Comparison of ENCODE assay signal across 8 cellular contexts in genomic region chr15:73633991-73634495, GRCh38. TPM values are rescaled to one million over a fixed set of nuclear protein-coding genes. Genes with fewer than 3 reads are reported as not detected.
DNase-seq lines count a peak whose midpoint lies in the region; ATAC-seq and TF ChIP-seq lines count a peak whose summit lies in the region.

No MANE protein-coding gene starts in this region.

- H3K36me3 ChIP-seq in CD4-positive, CD25-positive, alpha-beta regulatory T cell (ENCODE audit: control insufficient read depth, insufficient read depth, low read length), result no peaks in the 10 kb centered on the region
- H3K36me3 ChIP-seq in MM.1S (replicated peaks; ENCODE audit: insufficient read depth, low read length), result no peaks in the 10 kb centered on the region
- no peaks in the 10 kb centered on the region for H3K36me3 ChIP-seq in mucosa of stomach (ENCODE audit: control insufficient read depth, insufficient read depth, low read length)

- H3K4me1 Mint-ChIP-seq in CD4-positive, CD25-positive, alpha-beta regulatory T cell, result peaks cover 28 to 50% (median 42%) of the 10 kb centered on the region in 4 donors

- no peaks in the 10 kb centered on the region for H4K20me1 ChIP-seq in MM.1S (ENCODE audit: insufficient read depth, low read length)

- H3K9ac ChIP-seq in MM.1S (ENCODE audit: low read length) (peak overlapping the region; percentile 55; the same call in 1 of the 2 replicates), mucosa of stomach (ENCODE audit: low read length) (peak overlapping the region; percentile 58)

- H3K4me3 Mint-ChIP-seq in CD4-positive, CD25-positive, alpha-beta regulatory T cell, result peak overlapping the region; percentile 81 to 95 (median 90)

- peak overlapping the region in 2 of 3 donors; percentile 78 to 95 for H3K27ac Mint-ChIP-seq in CD4-positive, CD25-positive, alpha-beta regulatory T cell

- H3K79me2 ChIP-seq in MM.1S (ENCODE audit: low read length), result peaks cover 39% of the 10 kb centered on the region

- peak overlapping the region; percentile 62 for H3K27ac ChIP-seq in CD4-positive, CD25-positive, alpha-beta regulatory T cell (ENCODE audit: insufficient read depth, low read length, poor library complexity, severe bottlenecking)
- no peak overlapping the region for H3K27ac ChIP-seq in MM.1S (ENCODE audit: low read length)

- H3K4me3 ChIP-seq in CD4-positive, CD25-positive, alpha-beta regulatory T cell (ENCODE audit: low read depth, low read length), result peak overlapping the region; percentile 90
- peak overlapping the region; percentile 56 for H3K4me3 ChIP-seq in MM.1S (ENCODE audit: low read length)
- H3K4me3 ChIP-seq in cardiac fibroblast (replicated peaks in 1 of 2; ENCODE audit: low read depth in 2 of 2, low read length in 2 of 2), result peak overlapping the region in 1 of 2 donors; percentile 39
- no peak overlapping the region for H3K4me3 ChIP-seq in mucosa of stomach (ENCODE audit: low read length)

- DNase-seq in CD4-positive, CD25-positive, alpha-beta regulatory T cell, result no peak
- DNase-seq in MM.1S (no peak), cardiac fibroblast (ENCODE audit: low read depth in 2 of 2) (peak; percentile 85 to 96), NCI-H2107 treated with DMSO at 0.1 percent for 48 hours (lab: John Stamatoyannopoulos, UW; ENCODE audit: unreplicated experiment) (no peak), DMS79 (lab: John Stamatoyannopoulos, UW) (no peak)
- no peak for DNase-seq in central memory CD4-positive, alpha-beta T cell

- no peaks in the 10 kb centered on the region for H3K36me3 Mint-ChIP-seq in CD4-positive, CD25-positive, alpha-beta regulatory T cell

- TF ChIP-seq CTCF in MM.1S (IDR thresholded peaks at IDR 0.05; ENCODE audit: low read length) (no peak), cardiac fibroblast (IDR thresholded peaks at IDR 0.05; ENCODE audit: low read depth, low read length) (no peak)

- peak overlapping the region; percentile 78 for H2AFZ ChIP-seq in MM.1S (ENCODE audit: low read length)

- peak overlapping the region; percentile 69 for H3K4me2 ChIP-seq in MM.1S (ENCODE audit: low read depth, low read length)

- no peaks in the 10 kb centered on the region for H3K9me3 ChIP-seq in CD4-positive, CD25-positive, alpha-beta regulatory T cell (ENCODE audit: control insufficient read depth in 2 of 2, low read length in 2 of 2)
- H3K9me3 ChIP-seq in MM.1S (replicated peaks; ENCODE audit: insufficient read depth, low read length) (no peaks in the 10 kb centered on the region), mucosa of stomach (ENCODE audit: control insufficient read depth, low read length) (no peaks in the 10 kb centered on the region)

- H3K27me3 ChIP-seq in CD4-positive, CD25-positive, alpha-beta regulatory T cell (ENCODE audit: control insufficient read depth, insufficient read depth, low read length), result peaks cover 6% of the 10 kb centered on the region
- H3K27me3 ChIP-seq in MM.1S (replicated peaks; ENCODE audit: insufficient read depth, low read length), result no peaks in the 10 kb centered on the region
- no peaks in the 10 kb centered on the region for H3K27me3 ChIP-seq in mucosa of stomach (ENCODE audit: control insufficient read depth, insufficient read depth, low read length)

- ATAC-seq in CD4-positive, CD25-positive, alpha-beta regulatory T cell (ENCODE audit: low read depth in 2 of 2), result no peak
- ATAC-seq in GM19397 (IDR thresholded peaks at IDR 0.05; ENCODE audit: unreplicated experiment), result no peak

- H3K9me3 Mint-ChIP-seq in CD4-positive, CD25-positive, alpha-beta regulatory T cell, result peaks cover 0 to 3% (median 0%) of the 10 kb centered on the region in 7 donors

- peaks cover 38% of the 10 kb centered on the region for H3K4me1 ChIP-seq in CD4-positive, CD25-positive, alpha-beta regulatory T cell (ENCODE audit: control insufficient read depth, insufficient read depth, low read length, poor library complexity, severe bottlenecking)
- H3K4me1 ChIP-seq in MM.1S (ENCODE audit: low read length), result peaks cover 23% of the 10 kb centered on the region
- H3K4me1 ChIP-seq in mucosa of stomach (ENCODE audit: control insufficient read depth, insufficient read depth, low read length), result peaks cover 20% of the 10 kb centered on the region

- 0 out of 2 replicates have a peak, but pooled peaks cover 9% of the 10 kb centered on the region for H3F3A ChIP-seq in MM.1S (ENCODE audit: insufficient read depth, low read length)

- no peaks in the 10 kb centered on the region for H3K9me2 ChIP-seq in MM.1S (replicated peaks; ENCODE audit: insufficient read depth, low read length)

- peaks cover 14% of the 10 kb centered on the region for H3K27me3 Mint-ChIP-seq in CD4-positive, CD25-positive, alpha-beta regulatory T cell

RNA-seq across cellular contexts. Expression of gene NPTN, which starts 0.9 kb away (rescaled TPM):
- 45.3 TPM for total RNA-seq in CD4-positive, CD25-positive, alpha-beta regulatory T cell
- polyA plus RNA-seq in CD4-positive, CD25-positive, alpha-beta regulatory T cell, result 10 to 100 TPM; 35.4 to 37.6 (median 37.2) TPM

RNA-seq across cellular contexts. Expression of gene CD276, which starts 50.1 kb away (rescaled TPM):
- total RNA-seq in CD4-positive, CD25-positive, alpha-beta regulatory T cell, result not detected
- not detected for polyA plus RNA-seq in CD4-positive, CD25-positive, alpha-beta regulatory T cell

Comparison
In these comparisons a context has a peak if more than half of its experiments do, and no peak if none do; other contexts are left out.
1. DNase-seq: peak in cardiac fibroblast (2 of 2); none in CD4-positive, CD25-positive, alpha-beta regulatory T cell (0 of 3), MM.1S (single experiment), central memory CD4-positive, alpha-beta T cell (single experiment), NCI-H2107 treated with DMSO at 0.1 percent for 48 hours (single experiment) and DMS79 (single experiment).